Comparison of ENCODE assay signal across 10 cellular contexts in the genomic region with DNA sequence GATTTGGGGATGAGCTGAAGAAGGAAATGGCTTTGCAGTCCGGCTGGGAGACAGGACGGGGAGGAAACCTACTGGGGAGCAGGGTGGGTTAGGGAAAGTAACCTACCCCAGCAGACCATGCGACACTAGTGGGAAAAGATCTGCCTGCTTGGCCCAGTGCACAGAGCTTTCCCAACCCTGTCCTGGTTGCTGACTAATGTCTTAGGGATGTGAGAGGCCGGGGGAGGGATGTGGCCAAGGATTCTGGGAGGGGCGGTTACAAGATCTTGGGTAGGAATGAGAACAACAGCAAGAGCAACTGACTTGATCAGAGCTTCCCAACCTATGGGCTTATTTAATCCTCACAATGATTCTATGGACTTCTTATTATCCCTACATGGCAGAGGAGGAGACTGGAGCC. TPM values are rescaled to one million over a fixed set of nuclear protein-coding genes. Genes with fewer than 3 reads are reported as not detected.
DNase-seq lines count a peak whose midpoint lies in the region; TF ChIP-seq lines count a peak whose summit lies in the region.
"Had no signal": no experiment of that assay in that cellular context is flagged by ENCODE, and none has a peak within 500 bp of the region (broad histone marks: within the 10 kb centered on the region; RNA-seq: fewer than 3 reads in every experiment).

No MANE protein-coding gene starts in this region.

- H3K27me3 ChIP-seq in MG63 (no peaks in the 10 kb centered on the region), vagina (no peaks in the 10 kb centered on the region)

- H3K9me3 ChIP-seq in MG63, result no peaks in the 10 kb centered on the region
- H3K9me3 ChIP-seq in vagina, result no peaks in the 10 kb centered on the region

- DNase-seq in MG63 (peak; percentile 87), epithelial cell of proximal tubule (ENCODE audit: low read depth) (peak; percentile 82), mesenteric fat pad (ENCODE audit: low spot score) (peak; percentile 90), vagina (ENCODE audit: extremely low spot score in 2 of 2) (no peak), NCI-H1694 (lab: John Stamatoyannopoulos, UW) (no peak), RPMI8226 (no peak), UCSD-AML1 (lab: John Stamatoyannopoulos, UW; ENCODE audit: unreplicated experiment) (no peak), NCI-H1694 treated with DMSO at 0.1 percent for 48 hours (lab: John Stamatoyannopoulos, UW) (no peak)
- DNase-seq: activated CD4-positive, alpha-beta T cell treated with anti-CD3 and anti-CD28 coated beads, Interleukin-2, amount 50 U/mL, for 4 hours; NCI-H446 treated with DMSO at 0.1 percent for 48 hours had no signal

- H3K36me3 ChIP-seq in MG63 (no peaks in the 10 kb centered on the region), vagina (no peaks in the 10 kb centered on the region)

- peaks cover 36% of the 10 kb centered on the region for H3K4me1 ChIP-seq in vagina

- no peak overlapping the region for H3K4me3 ChIP-seq in MG63
- H3K4me3 ChIP-seq in epithelial cell of proximal tubule (ENCODE audit: low read depth, low read length), result no peak overlapping the region
- H3K4me3 ChIP-seq in vagina, result no peak overlapping the region

- TF ChIP-seq CTCF in epithelial cell of proximal tubule (conservative IDR thresholded peaks at IDR 0.05; ENCODE audit: low read depth, low read length) (no peak), vagina (IDR thresholded peaks at IDR 0.05) (no peak)

- intact Hi-C loops in vagina (cut with DNase I), result no loop called here

- no peak for TF ChIP-seq POLR2A in vagina (IDR thresholded peaks at IDR 0.05)

- H3K27ac ChIP-seq in vagina, result peak overlapping the region; percentile 75

RNA-seq across cellular contexts. Expression of a gene that starts 24.0 kb away (rescaled TPM):
- total RNA-seq in MG63 (2014; rRNA removed; shearing (Covaris generic); ENCODE audit: low replicate concordance), result 0.69 and 1.0 TPM in 2 replicates
- total RNA-seq in epithelial cell of proximal tubule (0.35 and 0.43 TPM in 2 replicates), mesenteric fat pad (0.22 TPM), vagina (not detected)

RNA-seq across cellular contexts. Expression of a gene that starts 42.9 kb away (rescaled TPM):
- total RNA-seq in MG63 (2014; rRNA removed; shearing (Covaris generic); ENCODE audit: low replicate concordance), result 17.8 and 20.5 TPM in 2 replicates
- total RNA-seq in epithelial cell of proximal tubule (2.0 and 4.7 TPM in 2 replicates), mesenteric fat pad (90.8 TPM), vagina (57.0 TPM)

Comparison
In these comparisons a context has a peak if more than half of its experiments do, and no peak if none do; other contexts are left out.
1. DNase-seq: peak in MG63 (single experiment), epithelial cell of proximal tubule (single experiment) and mesenteric fat pad (single experiment); none in vagina (0 of 2), NCI-H1694 (single experiment), RPMI8226 (single experiment), UCSD-AML1 (single experiment) and NCI-H1694 treated with DMSO at 0.1 percent for 48 hours (single experiment).